ENCODE assay signal across 2 cellular contexts in genomic region chr2:175987126-175987525, GRCh38. TPM values are rescaled to one million over a fixed set of nuclear protein-coding genes. Genes with fewer than 3 reads are reported as not detected.
DNase-seq lines count a peak whose midpoint lies in the region; ATAC-seq, FAIRE-seq and TF ChIP-seq lines count a peak whose summit lies in the region.
"Not testable (repeated sequence)": the region's sequence is repeated elsewhere in the genome, so short reads cannot be mapped to it uniquely, and the experiment has no call there.

No MANE protein-coding gene starts in this region.

- H3K79me2 ChIP-seq in K562 (ENCODE audit: control insufficient read depth, insufficient read depth, low read length), result not testable (repeated sequence)

- POLR2A ChIA-PET in HEK293 (lab: Yijun Ruan, JAX), result interaction anchor here (1.0 kb wide), 1 partner anchor 14 kb away, joined by 3 read pairs; the partner anchor contains the start of gene LNPK
- POLR2A ChIA-PET in K562 (lab: Yijun Ruan, JAX), result interaction anchor here (1.0 kb wide), 1 partner anchor 8 kb away, joined by 4 read pairs; no protein-coding TSS in a partner anchor

- not testable (repeated sequence) for H3K27me3 ChIP-seq in K562 (ENCODE audit: control insufficient read depth in 2 of 2, insufficient read depth in 2 of 2, low read length in 2 of 2)

- not testable (repeated sequence) for TF ChIP-seq CTCF in HEK293 (tag by site-specific recombination; IDR thresholded peaks at IDR 0.05); K562 (IDR thresholded peaks at IDR 0.05 in 2 of 3, conservative IDR thresholded peaks at IDR 0.05 in 1 of 3; ENCODE audit: insufficient read depth in 2 of 3, low read depth in 1 of 3, low read length in 3 of 3)

- H2AFZ ChIP-seq in K562 (ENCODE audit: low read depth, low read length), result not testable (repeated sequence)

- H4K20me1 ChIP-seq in K562 (replicated peaks; ENCODE audit: control insufficient read depth, insufficient read depth, low read length), result not testable (repeated sequence)

- not testable (repeated sequence) for H3K4me1 ChIP-seq in HEK293 (ENCODE audit: control insufficient read depth, insufficient read depth, low read length); K562 (replicated peaks in 1 of 2; ENCODE audit: control insufficient read depth in 2 of 2, insufficient read depth in 2 of 2, low read length in 2 of 2)

- H3K9ac ChIP-seq in K562 (ENCODE audit: insufficient read depth in 1 of 2, low read depth in 2 of 2, low read length in 2 of 2), result not testable (repeated sequence)

- not testable (repeated sequence) for BruUV-seq in K562 (replicated peaks; lab: Mats Ljungman, UMichigan)

- not testable (repeated sequence) for TF ChIP-seq RAD21 in K562 (CRISPR knock-in tag; conservative IDR thresholded peaks at IDR 0.05 in 1 of 2, IDR thresholded peaks at IDR 0.05 in 1 of 2)

- in situ Hi-C loops in K562 (cut with MboI), result not testable (repeated sequence)

- FAIRE-seq in K562 (lab: Jason Lieb, UNC), result not testable (repeated sequence)

- ATAC-seq in K562, result not testable (repeated sequence)

- not testable (repeated sequence) for DNase-seq in K562 (ENCODE audit: extremely low read depth in 1 of 4, low spot score in 3 of 4)

- H3K9me1 ChIP-seq in K562 (ENCODE audit: control insufficient read depth, insufficient read depth, low read length), result not testable (repeated sequence)

- H3K27ac ChIP-seq in HEK293 (ENCODE audit: extremely low read depth, low read depth, low read length); K562 (ENCODE audit: extremely low read depth, low read depth, low read length): not testable (repeated sequence)

- 92% methylated on average over 3 of the region's 4 CpGs for WGBS in K562 (ENCODE audit: insufficient coverage, low coverage, missing lambda C conversion rate)

- not testable (repeated sequence) for TF ChIP-seq POLR2A in K562 (conservative IDR thresholded peaks at IDR 0.05)

- H3K4me3 ChIP-seq in HEK293 (ENCODE audit: low read depth, low read length); K562: not testable (repeated sequence)

- intact Hi-C loops in K562 (cut with micrococcal nuclease), result not testable (repeated sequence)

- H3K4me2 ChIP-seq in K562 (ENCODE audit: insufficient read depth, low read length), result not testable (repeated sequence)

- not testable (repeated sequence) for TF ChIP-seq EP300 in K562 (IDR thresholded peaks at IDR 0.05; ENCODE audit: low read length)

- H3K36me3 ChIP-seq in HEK293 (ENCODE audit: control insufficient read depth in 2 of 2, insufficient read depth in 1 of 2, low read length in 2 of 2) (peaks cover 9 to 25% of the 10 kb centered on the region in 2 experiments; a peak in 2 of 3 replicates), K562 (ENCODE audit: control insufficient read depth, insufficient read depth, low read length) (peaks cover 43% of the 10 kb centered on the region)

- H3K9me3 ChIP-seq in HEK293 (ENCODE audit: control insufficient read depth, insufficient read depth, low read depth, low read length); K562 (replicated peaks; ENCODE audit: control insufficient read depth, insufficient read depth, low read depth, low read length): not testable (repeated sequence)

- CTCF ChIA-PET in HEK293 (lab: Yijun Ruan, JAX), result not testable (repeated sequence)
- CTCF ChIA-PET in K562 (lab: Yijun Ruan, JAX; ENCODE audit: low intra/inter-chr PET ratio), result interaction anchor here (0.7 kb wide), 2 partner anchors 13 to 82 kb away, joined by 3 to 4 read pairs; no protein-coding TSS in a partner anchor

TF ChIP-seq in HEK293, 187 proteins besides CTCF, POLR2A, EP300 and RAD21:
- peak; percentile 89 for TF ChIP-seq ZNF146 (tag by site-specific recombination; IDR thresholded peaks at IDR 0.05)

TF ChIP-seq in K562, 482 proteins besides CTCF, POLR2A, EP300 and RAD21:
- TF ChIP-seq ZNF146 (CRISPR knock-in tag; IDR thresholded peaks at IDR 0.05; ENCODE audit: unreplicated experiment) (peak; percentile 65), KDM1A (IDR thresholded peaks at IDR 0.05) (0 out of 4 replicates have a peak, but pooled peaks of 1 of the 2 experiments have one; percentile 14), BCOR (IDR thresholded peaks at IDR 0.05) (peak; percentile 28; the same call in 1 of the 2 replicates)

RNA-seq across cellular contexts. Expression of gene LNPK, which starts 14.9 kb away (rescaled TPM):
- 28.6 and 83.9 TPM in 2 replicates for total RNA-seq in K562 (2011; cell fraction: chromatin; rRNA removed; ENCODE audit: low replicate concordance)
- 13.8 and 17.1 TPM in 2 replicates for total RNA-seq in K562 (2011; cell fraction: nucleolus; rRNA removed)
- total RNA-seq in K562 (2011; cell fraction: nucleoplasm; rRNA removed), result 33.3 and 55.0 TPM in 2 replicates
- total RNA-seq in K562 (2014; rRNA removed) (18.8 and 19.9 TPM in 2 replicates), K562 (2014; rRNA removed; fragmentation: Illumina TruSeq; extraction: Trizol) (33.9 and 34.6 TPM in 2 replicates), K562 (2015; rRNA removed; fragmentation: Illumina TruSeq; extraction: Trizol) (28.1 and 31.1 TPM in 2 replicates), K562 (2021) (39.0 and 40.4 TPM in 2 replicates)
- polyA plus RNA-seq in K562 (2011; rRNA removed) (33.2 and 36.5 TPM in 2 replicates), K562 (2014; fragmentation: Illumina TruSeq; extraction: Trizol) (17.1 and 21.3 TPM in 2 replicates), K562 (2014; fragmentation: Nextera tagmentation; extraction: Ambion mirVana) (1 to 10 TPM; 6.4 to 8.7 TPM), K562 (2014; rRNA removed) (11.9 and 12.7 TPM in 2 replicates)
- polyA plus RNA-seq in K562 (2011; cell fraction: cytosol; rRNA removed), result 6.1 and 13.4 TPM in 2 replicates
- 12.5 and 23.2 TPM in 2 replicates for polyA plus RNA-seq in K562 (2011; cell fraction: nucleus; rRNA removed)
- polyA plus RNA-seq in K562 (2012), result 11.6 and 17.5 TPM in 2 replicates
- 49.7 and 57.3 TPM in 2 replicates for polyA minus RNA-seq in K562 (2011; rRNA and poly(A)+ RNA removed)
- 16.7 and 26.4 TPM in 2 replicates for polyA minus RNA-seq in K562 (2011; cell fraction: cytosol; rRNA and poly(A)+ RNA removed)
- 26.5 and 56.3 TPM in 2 replicates for polyA minus RNA-seq in K562 (2011; cell fraction: nucleus; rRNA and poly(A)+ RNA removed)
